8 cellular contexts compared by ENCODE assay signal in genomic region chr17:16352838-16353701, GRCh38. TPM values are rescaled to one million over a fixed set of nuclear protein-coding genes. Genes with fewer than 3 reads are reported as not detected.
DNase-seq lines count a peak whose midpoint lies in the region; ATAC-seq and TF ChIP-seq lines count a peak whose summit lies in the region.

CENPV (minus strand) TSS chr17:16353469; CDS start chr17:16353436, 33 bp downstream.

- H3K36me3 Mint-ChIP-seq in Caco-2 (ENCODE audit: insufficient read depth, unreplicated experiment), result peaks cover 16% of the 10 kb centered on the region
- H3K36me3 Mint-ChIP-seq in IgD-negative memory B cell, result peaks cover 2% of the 10 kb centered on the region

- H3K9me3 Mint-ChIP-seq in Caco-2 (ENCODE audit: unreplicated experiment) (no peaks in the 10 kb centered on the region), IgD-negative memory B cell (no peaks in the 10 kb centered on the region)

- H3K9me3 ChIP-seq in Caco-2, result 0 out of 2 replicates have a peak, but pooled peaks cover 4% of the 10 kb centered on the region
- H3K9me3 ChIP-seq in adipocyte (ENCODE audit: control insufficient read depth, low read length), result no peaks in the 10 kb centered on the region
- no peaks in the 10 kb centered on the region for H3K9me3 ChIP-seq in right atrium auricular region

- H3K27ac Mint-ChIP-seq in Caco-2 (ENCODE audit: unreplicated experiment) (peak within 1 kb of the TSS; percentile 88), IgD-negative memory B cell (peak within 1 kb of the TSS; percentile 81 to 93 (median 92))

- intact Hi-C loops in Caco-2 (cut with micrococcal nuclease; ENCODE audit: unreplicated experiment) (loop anchor here (2.0 kb wide), 1 partner anchor 66 kb away; no protein-coding TSS in a partner anchor), sciatic nerve (cut with DNase I) (no loop called here)

- no TSS peak for BruUV-seq in Caco-2 (replicated peaks; lab: Mats Ljungman, UMichigan)

- peak; percentile 74 to 82 for DNase-seq in Caco-2
- DNase-seq in T follicular helper cell (ENCODE audit: low read depth), result peak; percentile 53
- peak; percentile 77 for DNase-seq in adipocyte (ENCODE audit: low read depth)
- DNase-seq in right atrium auricular region (ENCODE audit: low spot score), result no peak
- peak; percentile 64 for DNase-seq in sciatic nerve (ENCODE audit: low spot score)
- no peak for DNase-seq in dedifferentiated amniotic fluid mesenchymal stem cell (ENCODE audit: extremely low spot score)

- no peaks in the 10 kb centered on the region for H3K27me3 Mint-ChIP-seq in Caco-2 (ENCODE audit: insufficient read depth, unreplicated experiment)
- H3K27me3 Mint-ChIP-seq in IgD-negative memory B cell, result no peaks in the 10 kb centered on the region

- peak within 1 kb of the TSS; percentile 74 for H3K9ac ChIP-seq in adipocyte (ENCODE audit: low read length)

- H3K27me3 ChIP-seq in Caco-2 (replicated peaks; ENCODE audit: control insufficient read depth, insufficient read depth, low read length) (no peaks in the 10 kb centered on the region), adipocyte (replicated peaks; ENCODE audit: control insufficient read depth, insufficient read depth, low read length) (no peaks in the 10 kb centered on the region), right atrium auricular region (no peaks in the 10 kb centered on the region)

- CTCF ChIA-PET in Caco-2 (lab: Charles Lee), result interaction anchor here (0.5 to 3.0 kb wide), 7 partner anchors 11 to 561 kb away, joined by 3 to 17 read pairs (median 5); partner anchors contain the start of gene UBB

- H3K4me1 Mint-ChIP-seq in Caco-2 (ENCODE audit: low read depth, unreplicated experiment) (no peaks in the 10 kb centered on the region), IgD-negative memory B cell (peaks cover 11 to 16% (median 15%) of the 10 kb centered on the region in 3 donors)

- H3K27ac ChIP-seq in right atrium auricular region, result peak within 1 kb of the TSS; percentile 48 to 53

- no peak for TF ChIP-seq CTCF in Caco-2 (IDR thresholded peaks at IDR 0.05; ENCODE audit: insufficient read depth in 1 of 2, low read depth in 1 of 2, low read length in 1 of 2, severe bottlenecking in 1 of 2, unreplicated experiment in 1 of 2)
- peak in 1 of 2 donors; percentile 15 for TF ChIP-seq CTCF in right atrium auricular region (IDR thresholded peaks at IDR 0.05)

- H3K4me3 Mint-ChIP-seq in Caco-2 (ENCODE audit: unreplicated experiment), result peak within 1 kb of the TSS; percentile 93
- H3K4me3 Mint-ChIP-seq in IgD-negative memory B cell, result peak within 1 kb of the TSS; percentile 89 to 97 (median 96)

- H3K4me1 ChIP-seq in Caco-2, result peaks cover 7% of the 10 kb centered on the region; the same call in 1 of the 2 replicates
- peaks cover 15% of the 10 kb centered on the region for H3K4me1 ChIP-seq in adipocyte (ENCODE audit: control insufficient read depth, insufficient read depth, low read length)
- H3K4me1 ChIP-seq in right atrium auricular region, result peaks cover 0 to 12% of the 10 kb centered on the region in 2 donors

- ATAC-seq in GM21367 (IDR thresholded peaks at IDR 0.05; ENCODE audit: unreplicated experiment) (peak; percentile 53), sciatic nerve (peak; percentile 58)

- POLR2A ChIA-PET in Caco-2 (lab: Charles Lee), result interaction anchor here (0.5 to 2.8 kb wide), 6 partner anchors 13 to 93 kb away, joined by 3 to 15 read pairs (median 6); partner anchors contain the start of gene UBB

- no peaks in the 10 kb centered on the region for H3K36me3 ChIP-seq in Caco-2 (ENCODE audit: control insufficient read depth, insufficient read depth, low read length)
- no peaks in the 10 kb centered on the region for H3K36me3 ChIP-seq in adipocyte (ENCODE audit: control insufficient read depth, insufficient read depth, low read length, severe bottlenecking)
- H3K36me3 ChIP-seq in right atrium auricular region, result peaks cover 12% of the 10 kb centered on the region

- H3K4me3 ChIP-seq in Caco-2 (ENCODE audit: low read depth, low read length) (peak within 1 kb of the TSS; percentile 56), adipocyte (ENCODE audit: low read length) (peak within 1 kb of the TSS; percentile 82), right atrium auricular region (peak within 1 kb of the TSS; percentile 68 to 73)

RNA-seq across cellular contexts. Expression of gene CENPV, which starts in this region (rescaled TPM):
- total RNA-seq in Caco-2 (2022) (92.8 and 103 TPM in 2 replicates), right atrium auricular region (10 to 100 TPM; 15.8 to 16.9 TPM), sciatic nerve (8.7 TPM)
- 17.3 TPM for polyA plus RNA-seq in IgD-negative memory B cell

Comparison
In these comparisons a context has a peak if more than half of its experiments do, and no peak if none do; other contexts are left out.
1. DNase-seq: peak in Caco-2 (2 of 2), T follicular helper cell (single experiment), adipocyte (single experiment) and sciatic nerve (single experiment); none in right atrium auricular region (single experiment) and dedifferentiated amniotic fluid mesenchymal stem cell (single experiment).
2. Peak in every context shown above with its lines, with median percentiles within 50 percentile points of each other: H3K4me3 ChIP-seq.